ENCODE assay signal across 8 cellular contexts in the genomic region with DNA sequence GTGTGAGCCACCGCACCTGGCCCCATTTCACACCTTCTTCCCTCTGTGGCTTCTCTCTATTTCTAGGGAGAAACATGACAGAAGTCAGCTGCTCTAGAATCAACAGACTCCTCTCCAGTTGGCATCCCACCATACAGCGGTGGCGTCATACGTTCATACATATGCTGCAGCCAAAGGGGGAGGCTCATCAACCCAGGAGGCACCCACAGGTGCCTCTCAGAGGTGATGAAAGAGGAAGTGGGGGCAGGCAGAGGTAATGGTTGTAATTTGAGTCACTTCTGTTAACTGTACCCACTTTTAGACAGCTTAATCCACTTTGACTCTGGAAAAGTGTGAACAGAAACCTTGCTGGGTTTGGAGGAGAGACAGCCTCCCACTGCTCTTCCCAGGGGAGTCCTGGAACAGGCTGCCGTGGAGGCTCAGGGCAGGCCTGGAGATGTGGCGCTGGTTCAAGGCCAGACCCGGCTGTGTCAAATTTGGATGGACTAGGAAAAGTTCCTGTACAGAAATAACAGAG. TPM values are rescaled to one million over a fixed set of nuclear protein-coding genes. Genes with fewer than 3 reads are reported as not detected.
DNase-seq lines count a peak whose midpoint lies in the region; ATAC-seq and TF ChIP-seq lines count a peak whose summit lies in the region.

No MANE protein-coding gene starts in this region.

- H3K27ac Mint-ChIP-seq in HFFc6, result peak overlapping the region; percentile 79; the same call in 1 of the 2 replicates
- peak overlapping the region; percentile 57 for H3K27ac Mint-ChIP-seq in activated naive CD8-positive, alpha-beta T cell treated with anti-CD3 and anti-CD28 coated beads for 36 hours

- DNase-seq in HFFc6 (no peak), NB4 (ENCODE audit: low read depth) (peak; percentile 56), transverse colon (peak; percentile 42), gastrocnemius medialis (no peak), upper lobe of left lung (no peak), AML-193 (lab: John Stamatoyannopoulos, UW) (no peak)
- DNase-seq in activated naive CD8-positive, alpha-beta T cell treated with anti-CD3 and anti-CD28 coated beads for 36 hours, result peak; percentile 34

- H3K9me3 ChIP-seq in transverse colon (no peaks in the 10 kb centered on the region), gastrocnemius medialis (no peaks in the 10 kb centered on the region), upper lobe of left lung (no peaks in the 10 kb centered on the region)

- no peak overlapping the region for H3K4me3 Mint-ChIP-seq in HFFc6
- no peak overlapping the region for H3K4me3 Mint-ChIP-seq in activated naive CD8-positive, alpha-beta T cell treated with anti-CD3 and anti-CD28 coated beads for 36 hours

- ATAC-seq in GM18858 (IDR thresholded peaks at IDR 0.05; ENCODE audit: unreplicated experiment) (peak; percentile 72), gastrocnemius medialis (no peak), upper lobe of left lung (ENCODE audit: low FRiP score in 2 of 2) (no peak)

- H3K27me3 ChIP-seq in transverse colon (no peaks in the 10 kb centered on the region), gastrocnemius medialis (no peaks in the 10 kb centered on the region), upper lobe of left lung (no peaks in the 10 kb centered on the region)

- TF ChIP-seq CTCF in HFFc6 (IDR thresholded peaks at IDR 0.05), result no peak
- no peak for TF ChIP-seq CTCF in NB4 (IDR thresholded peaks at IDR 0.05; ENCODE audit: low read depth, low read length)
- TF ChIP-seq CTCF in transverse colon (IDR thresholded peaks at IDR 0.05), result no peak
- TF ChIP-seq CTCF in gastrocnemius medialis (IDR thresholded peaks at IDR 0.05 in 4 of 5, conservative IDR thresholded peaks at IDR 0.05 in 1 of 5), result no peak
- no peak for TF ChIP-seq CTCF in upper lobe of left lung (IDR thresholded peaks at IDR 0.05)

- in situ Hi-C loops in transverse colon (cut with MboI; ENCODE audit: low pct_ligation_motif_present in 1 of 4, low pct_unique_long_range_greater_than_20kb in 1 of 4, low sequenced_read_pairs in 3 of 4), result no loop called here
- in situ Hi-C loops in gastrocnemius medialis (cut with MboI; ENCODE audit: low sequenced_read_pairs in 4 of 4), result no loop called here

- TF ChIP-seq POLR2A in NB4 (IDR thresholded peaks at IDR 0.05; ENCODE audit: extremely low read depth, insufficient read length), result no peak
- TF ChIP-seq POLR2A in transverse colon (IDR thresholded peaks at IDR 0.05), result no peak
- TF ChIP-seq POLR2A in gastrocnemius medialis (IDR thresholded peaks at IDR 0.05), result no peak
- TF ChIP-seq POLR2A in upper lobe of left lung (IDR thresholded peaks at IDR 0.05), result no peak

- no peaks in the 10 kb centered on the region for H3K36me3 ChIP-seq in transverse colon
- no peaks in the 10 kb centered on the region for H3K36me3 ChIP-seq in gastrocnemius medialis
- H3K36me3 ChIP-seq in upper lobe of left lung, result no peaks in the 10 kb centered on the region

- no peaks in the 10 kb centered on the region for H3K9me3 Mint-ChIP-seq in HFFc6
- H3K9me3 Mint-ChIP-seq in activated naive CD8-positive, alpha-beta T cell treated with anti-CD3 and anti-CD28 coated beads for 36 hours, result peaks cover 6% of the 10 kb centered on the region

- no peak for TF ChIP-seq EP300 in transverse colon (IDR thresholded peaks at IDR 0.05; ENCODE audit: low read depth)
- TF ChIP-seq EP300 in upper lobe of left lung (IDR thresholded peaks at IDR 0.05), result no peak

- 80 to 100% methylated on average over 1 to 7 of the region's 7 CpGs for WGBS in transverse colon (ENCODE audit: low coverage in 1 of 2), 2 donors
- WGBS in upper lobe of left lung, 2 donors, result 77 to 86% methylated on average over 7 of the region's 7 CpGs

- peaks cover 34% of the 10 kb centered on the region for H3K4me1 Mint-ChIP-seq in HFFc6 (ENCODE audit: low read depth)
- H3K4me1 Mint-ChIP-seq in activated naive CD8-positive, alpha-beta T cell treated with anti-CD3 and anti-CD28 coated beads for 36 hours, result peaks cover 22% of the 10 kb centered on the region

- no peak overlapping the region for H3K4me3 ChIP-seq in NB4 (ENCODE audit: low read depth, low read length)
- H3K4me3 ChIP-seq in transverse colon, result no peak overlapping the region
- no peak overlapping the region for H3K4me3 ChIP-seq in gastrocnemius medialis
- no peak overlapping the region for H3K4me3 ChIP-seq in upper lobe of left lung

- no peaks in the 10 kb centered on the region for H3K36me3 Mint-ChIP-seq in HFFc6 (ENCODE audit: low read depth)
- peaks cover 7% of the 10 kb centered on the region for H3K36me3 Mint-ChIP-seq in activated naive CD8-positive, alpha-beta T cell treated with anti-CD3 and anti-CD28 coated beads for 36 hours

- no peaks in the 10 kb centered on the region for H3K27me3 Mint-ChIP-seq in HFFc6 (ENCODE audit: insufficient read depth)
- no peaks in the 10 kb centered on the region for H3K27me3 Mint-ChIP-seq in activated naive CD8-positive, alpha-beta T cell treated with anti-CD3 and anti-CD28 coated beads for 36 hours

- intact Hi-C loops in transverse colon (cut with DNase I; ENCODE audit: low total_unique reads) (no loop called here), gastrocnemius medialis (cut with DNase I; ENCODE audit: low total_unique reads) (no loop called here)

- H3K4me1 ChIP-seq in transverse colon, result no peaks in the 10 kb centered on the region
- no peaks in the 10 kb centered on the region for H3K4me1 ChIP-seq in gastrocnemius medialis
- peaks cover 0 to 3% (median 0%) of the 10 kb centered on the region in 4 donors for H3K4me1 ChIP-seq in upper lobe of left lung

- H3K27ac ChIP-seq in transverse colon (peak overlapping the region in 2 of 4 donors; percentile 14 to 41), gastrocnemius medialis (no peak overlapping the region), upper lobe of left lung (no peak overlapping the region)

RNA-seq across cellular contexts. Expression of gene SUB1, which starts 47.3 kb away (rescaled TPM):
- total RNA-seq in HFFc6 (2021; fragmentation: NEBNext Ultra II Directional; extraction: Animal tissue kit (Norgen Biotek cat#: 25700)), result 100 to 1,000 TPM; 288 to 354 (median 319) TPM
- 100 to 1,000 TPM; 414 to 435 TPM for total RNA-seq in activated naive CD8-positive, alpha-beta T cell treated with anti-CD3 and anti-CD28 coated beads for 36 hours
- total RNA-seq in transverse colon (100 to 1,000 TPM in 1 of 4 donors, 10 to 100 TPM in 3; 30.3 to 126 (median 78.8) TPM), gastrocnemius medialis (100 to 1,000 TPM in 2 of 4 donors, 10 to 100 TPM in 2; 82.6 to 162 (median 100) TPM), upper lobe of left lung (100 to 1,000 TPM in 3 of 6 donors, 10 to 100 TPM in 3; 28.3 to 170 (median 95.6) TPM)

Comparison
In these comparisons a context has a peak if more than half of its experiments do, and no peak if none do; other contexts are left out.
1. DNase-seq: peak in NB4 (single experiment), activated naive CD8-positive, alpha-beta T cell treated with anti-CD3 and anti-CD28 coated beads for 36 hours (single experiment) and transverse colon (single experiment); none in HFFc6 (single experiment), gastrocnemius medialis (0 of 2), upper lobe of left lung (0 of 2) and AML-193 (0 of 2).